Comparison of ENCODE assay signal across 1 cellular context in the genomic region with DNA sequence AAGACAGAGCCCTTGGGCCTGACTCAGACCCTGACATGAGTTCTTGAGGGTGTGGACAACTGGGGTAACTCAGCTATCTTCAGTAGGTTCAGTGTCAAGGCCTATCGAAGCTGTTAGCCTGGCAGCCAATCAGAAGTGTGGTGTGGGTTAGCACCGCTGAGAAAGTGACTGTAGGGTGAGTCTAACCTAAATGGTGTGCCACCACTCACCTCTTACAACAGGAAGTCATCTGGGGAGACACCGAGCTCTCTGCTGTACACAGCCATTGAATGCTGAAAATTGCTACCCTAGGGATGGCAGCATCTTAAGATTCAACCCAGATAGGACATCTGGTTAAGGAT.
TF ChIP-seq lines count a peak whose summit lies in the region.

No MANE protein-coding gene starts in this region.

TF ChIP-seq in GM23338, 12 proteins besides CTCF, POLR2A, EP300 and RAD21:
- TF ChIP-seq, protein P1, sequence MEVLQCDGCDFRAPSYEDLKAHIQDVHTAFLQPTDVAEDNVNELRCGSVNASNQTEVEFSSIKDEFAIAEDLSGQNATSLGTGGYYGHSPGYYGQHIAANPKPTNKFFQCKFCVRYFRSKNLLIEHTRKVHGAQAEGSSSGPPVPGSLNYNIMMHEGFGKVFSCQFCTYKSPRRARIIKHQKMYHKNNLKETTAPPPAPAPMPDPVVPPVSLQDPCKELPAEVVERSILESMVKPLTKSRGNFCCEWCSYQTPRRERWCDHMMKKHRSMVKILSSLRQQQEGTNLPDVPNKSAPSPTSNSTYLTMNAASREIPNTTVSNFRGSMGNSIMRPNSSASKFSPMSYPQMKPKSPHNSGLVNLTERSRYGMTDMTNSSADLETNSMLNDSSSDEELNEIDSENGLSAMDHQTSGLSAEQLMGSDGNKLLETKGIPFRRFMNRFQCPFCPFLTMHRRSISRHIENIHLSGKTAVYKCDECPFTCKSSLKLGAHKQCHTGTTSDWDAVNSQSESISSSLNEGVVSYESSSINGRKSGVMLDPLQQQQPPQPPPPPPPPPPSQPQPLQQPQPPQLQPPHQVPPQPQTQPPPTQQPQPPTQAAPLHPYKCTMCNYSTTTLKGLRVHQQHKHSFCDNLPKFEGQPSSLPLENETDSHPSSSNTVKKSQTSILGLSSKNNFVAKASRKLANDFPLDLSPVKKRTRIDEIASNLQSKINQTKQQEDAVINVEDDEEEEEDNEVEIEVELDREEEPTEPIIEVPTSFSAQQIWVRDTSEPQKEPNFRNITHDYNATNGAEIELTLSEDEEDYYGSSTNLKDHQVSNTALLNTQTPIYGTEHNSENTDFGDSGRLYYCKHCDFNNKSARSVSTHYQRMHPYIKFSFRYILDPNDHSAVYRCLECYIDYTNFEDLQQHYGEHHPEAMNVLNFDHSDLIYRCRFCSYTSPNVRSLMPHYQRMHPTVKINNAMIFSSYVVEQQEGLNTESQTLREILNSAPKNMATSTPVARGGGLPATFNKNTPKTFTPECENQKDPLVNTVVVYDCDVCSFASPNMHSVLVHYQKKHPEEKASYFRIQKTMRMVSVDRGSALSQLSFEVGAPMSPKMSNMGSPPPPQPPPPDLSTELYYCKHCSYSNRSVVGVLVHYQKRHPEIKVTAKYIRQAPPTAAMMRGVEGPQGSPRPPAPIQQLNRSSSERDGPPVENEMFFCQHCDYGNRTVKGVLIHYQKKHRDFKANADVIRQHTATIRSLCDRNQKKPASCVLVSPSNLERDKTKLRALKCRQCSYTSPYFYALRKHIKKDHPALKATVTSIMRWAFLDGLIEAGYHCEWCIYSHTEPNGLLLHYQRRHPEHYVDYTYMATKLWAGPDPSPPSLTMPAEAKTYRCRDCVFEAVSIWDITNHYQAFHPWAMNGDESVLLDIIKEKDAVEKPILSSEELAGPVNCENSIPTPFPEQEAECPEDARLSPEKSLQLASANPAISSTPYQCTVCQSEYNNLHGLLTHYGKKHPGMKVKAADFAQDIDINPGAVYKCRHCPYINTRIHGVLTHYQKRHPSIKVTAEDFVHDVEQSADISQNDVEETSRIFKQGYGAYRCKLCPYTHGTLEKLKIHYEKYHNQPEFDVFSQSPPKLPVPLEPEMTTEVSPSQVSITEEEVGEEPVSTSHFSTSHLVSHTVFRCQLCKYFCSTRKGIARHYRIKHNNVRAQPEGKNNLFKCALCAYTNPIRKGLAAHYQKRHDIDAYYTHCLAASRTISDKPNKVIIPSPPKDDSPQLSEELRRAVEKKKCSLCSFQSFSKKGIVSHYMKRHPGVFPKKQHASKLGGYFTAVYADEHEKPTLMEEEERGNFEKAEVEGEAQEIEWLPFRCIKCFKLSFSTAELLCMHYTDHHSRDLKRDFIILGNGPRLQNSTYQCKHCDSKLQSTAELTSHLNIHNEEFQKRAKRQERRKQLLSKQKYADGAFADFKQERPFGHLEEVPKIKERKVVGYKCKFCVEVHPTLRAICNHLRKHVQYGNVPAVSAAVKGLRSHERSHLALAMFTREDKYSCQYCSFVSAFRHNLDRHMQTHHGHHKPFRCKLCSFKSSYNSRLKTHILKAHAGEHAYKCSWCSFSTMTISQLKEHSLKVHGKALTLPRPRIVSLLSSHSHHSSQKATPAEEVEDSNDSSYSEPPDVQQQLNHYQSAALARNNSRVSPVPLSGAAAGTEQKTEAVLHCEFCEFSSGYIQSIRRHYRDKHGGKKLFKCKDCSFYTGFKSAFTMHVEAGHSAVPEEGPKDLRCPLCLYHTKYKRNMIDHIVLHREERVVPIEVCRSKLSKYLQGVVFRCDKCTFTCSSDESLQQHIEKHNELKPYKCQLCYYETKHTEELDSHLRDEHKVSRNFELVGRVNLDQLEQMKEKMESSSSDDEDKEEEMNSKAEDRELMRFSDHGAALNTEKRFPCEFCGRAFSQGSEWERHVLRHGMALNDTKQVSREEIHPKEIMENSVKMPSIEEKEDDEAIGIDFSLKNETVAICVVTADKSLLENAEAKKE (CRISPR knock-in tag; IDR thresholded peaks at IDR 0.05) = no peak
- TF ChIP-seq STAT1 (IDR thresholded peaks at IDR 0.05; ENCODE audit: unreplicated experiment) (no peak), ZNF331 (CRISPR knock-in tag; IDR thresholded peaks at IDR 0.05; ENCODE audit: low read depth) (no peak), ZNF114 (CRISPR knock-in tag; IDR thresholded peaks at IDR 0.05) (no peak), EZH2 (IDR thresholded peaks at IDR 0.05; ENCODE audit: low read depth, unreplicated experiment) (no peak), NANOG (IDR thresholded peaks at IDR 0.05; ENCODE audit: borderline replicate concordance) (no peak), EZH2phosphoT487 (IDR thresholded peaks at IDR 0.05; ENCODE audit: unreplicated experiment) (no peak), POLR2AphosphoS5 (IDR thresholded peaks at IDR 0.05; ENCODE audit: low read depth) (no peak)
- TF ChIP-seq, protein P2, sequence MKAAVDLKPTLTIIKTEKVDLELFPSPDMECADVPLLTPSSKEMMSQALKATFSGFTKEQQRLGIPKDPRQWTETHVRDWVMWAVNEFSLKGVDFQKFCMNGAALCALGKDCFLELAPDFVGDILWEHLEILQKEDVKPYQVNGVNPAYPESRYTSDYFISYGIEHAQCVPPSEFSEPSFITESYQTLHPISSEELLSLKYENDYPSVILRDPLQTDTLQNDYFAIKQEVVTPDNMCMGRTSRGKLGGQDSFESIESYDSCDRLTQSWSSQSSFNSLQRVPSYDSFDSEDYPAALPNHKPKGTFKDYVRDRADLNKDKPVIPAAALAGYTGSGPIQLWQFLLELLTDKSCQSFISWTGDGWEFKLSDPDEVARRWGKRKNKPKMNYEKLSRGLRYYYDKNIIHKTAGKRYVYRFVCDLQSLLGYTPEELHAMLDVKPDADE (IDR thresholded peaks at IDR 0.05) = no peak
- TF ChIP-seq, protein P3, sequence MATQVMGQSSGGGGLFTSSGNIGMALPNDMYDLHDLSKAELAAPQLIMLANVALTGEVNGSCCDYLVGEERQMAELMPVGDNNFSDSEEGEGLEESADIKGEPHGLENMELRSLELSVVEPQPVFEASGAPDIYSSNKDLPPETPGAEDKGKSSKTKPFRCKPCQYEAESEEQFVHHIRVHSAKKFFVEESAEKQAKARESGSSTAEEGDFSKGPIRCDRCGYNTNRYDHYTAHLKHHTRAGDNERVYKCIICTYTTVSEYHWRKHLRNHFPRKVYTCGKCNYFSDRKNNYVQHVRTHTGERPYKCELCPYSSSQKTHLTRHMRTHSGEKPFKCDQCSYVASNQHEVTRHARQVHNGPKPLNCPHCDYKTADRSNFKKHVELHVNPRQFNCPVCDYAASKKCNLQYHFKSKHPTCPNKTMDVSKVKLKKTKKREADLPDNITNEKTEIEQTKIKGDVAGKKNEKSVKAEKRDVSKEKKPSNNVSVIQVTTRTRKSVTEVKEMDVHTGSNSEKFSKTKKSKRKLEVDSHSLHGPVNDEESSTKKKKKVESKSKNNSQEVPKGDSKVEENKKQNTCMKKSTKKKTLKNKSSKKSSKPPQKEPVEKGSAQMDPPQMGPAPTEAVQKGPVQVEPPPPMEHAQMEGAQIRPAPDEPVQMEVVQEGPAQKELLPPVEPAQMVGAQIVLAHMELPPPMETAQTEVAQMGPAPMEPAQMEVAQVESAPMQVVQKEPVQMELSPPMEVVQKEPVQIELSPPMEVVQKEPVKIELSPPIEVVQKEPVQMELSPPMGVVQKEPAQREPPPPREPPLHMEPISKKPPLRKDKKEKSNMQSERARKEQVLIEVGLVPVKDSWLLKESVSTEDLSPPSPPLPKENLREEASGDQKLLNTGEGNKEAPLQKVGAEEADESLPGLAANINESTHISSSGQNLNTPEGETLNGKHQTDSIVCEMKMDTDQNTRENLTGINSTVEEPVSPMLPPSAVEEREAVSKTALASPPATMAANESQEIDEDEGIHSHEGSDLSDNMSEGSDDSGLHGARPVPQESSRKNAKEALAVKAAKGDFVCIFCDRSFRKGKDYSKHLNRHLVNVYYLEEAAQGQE (IDR thresholded peaks at IDR 0.05; ENCODE audit: unreplicated experiment) = no peak
TF ChIP-seq in GM23338: peak in this region for 0.
